Comparison of ENCODE assay signal across 1 cellular context in genomic region chr7:128409435-128410091, GRCh38.
TF ChIP-seq lines count a peak whose summit lies in the region.

Gene IMPDH1 (minus strand): TSS chr7:128409982. CDS start chr7:128409901, 81 bp downstream.

TF ChIP-seq in HepG2, 621 proteins besides CTCF, POLR2A, EP300 and RAD21 (continued from another document and continues in another):
- TF ChIP-seq, protein P1, sequence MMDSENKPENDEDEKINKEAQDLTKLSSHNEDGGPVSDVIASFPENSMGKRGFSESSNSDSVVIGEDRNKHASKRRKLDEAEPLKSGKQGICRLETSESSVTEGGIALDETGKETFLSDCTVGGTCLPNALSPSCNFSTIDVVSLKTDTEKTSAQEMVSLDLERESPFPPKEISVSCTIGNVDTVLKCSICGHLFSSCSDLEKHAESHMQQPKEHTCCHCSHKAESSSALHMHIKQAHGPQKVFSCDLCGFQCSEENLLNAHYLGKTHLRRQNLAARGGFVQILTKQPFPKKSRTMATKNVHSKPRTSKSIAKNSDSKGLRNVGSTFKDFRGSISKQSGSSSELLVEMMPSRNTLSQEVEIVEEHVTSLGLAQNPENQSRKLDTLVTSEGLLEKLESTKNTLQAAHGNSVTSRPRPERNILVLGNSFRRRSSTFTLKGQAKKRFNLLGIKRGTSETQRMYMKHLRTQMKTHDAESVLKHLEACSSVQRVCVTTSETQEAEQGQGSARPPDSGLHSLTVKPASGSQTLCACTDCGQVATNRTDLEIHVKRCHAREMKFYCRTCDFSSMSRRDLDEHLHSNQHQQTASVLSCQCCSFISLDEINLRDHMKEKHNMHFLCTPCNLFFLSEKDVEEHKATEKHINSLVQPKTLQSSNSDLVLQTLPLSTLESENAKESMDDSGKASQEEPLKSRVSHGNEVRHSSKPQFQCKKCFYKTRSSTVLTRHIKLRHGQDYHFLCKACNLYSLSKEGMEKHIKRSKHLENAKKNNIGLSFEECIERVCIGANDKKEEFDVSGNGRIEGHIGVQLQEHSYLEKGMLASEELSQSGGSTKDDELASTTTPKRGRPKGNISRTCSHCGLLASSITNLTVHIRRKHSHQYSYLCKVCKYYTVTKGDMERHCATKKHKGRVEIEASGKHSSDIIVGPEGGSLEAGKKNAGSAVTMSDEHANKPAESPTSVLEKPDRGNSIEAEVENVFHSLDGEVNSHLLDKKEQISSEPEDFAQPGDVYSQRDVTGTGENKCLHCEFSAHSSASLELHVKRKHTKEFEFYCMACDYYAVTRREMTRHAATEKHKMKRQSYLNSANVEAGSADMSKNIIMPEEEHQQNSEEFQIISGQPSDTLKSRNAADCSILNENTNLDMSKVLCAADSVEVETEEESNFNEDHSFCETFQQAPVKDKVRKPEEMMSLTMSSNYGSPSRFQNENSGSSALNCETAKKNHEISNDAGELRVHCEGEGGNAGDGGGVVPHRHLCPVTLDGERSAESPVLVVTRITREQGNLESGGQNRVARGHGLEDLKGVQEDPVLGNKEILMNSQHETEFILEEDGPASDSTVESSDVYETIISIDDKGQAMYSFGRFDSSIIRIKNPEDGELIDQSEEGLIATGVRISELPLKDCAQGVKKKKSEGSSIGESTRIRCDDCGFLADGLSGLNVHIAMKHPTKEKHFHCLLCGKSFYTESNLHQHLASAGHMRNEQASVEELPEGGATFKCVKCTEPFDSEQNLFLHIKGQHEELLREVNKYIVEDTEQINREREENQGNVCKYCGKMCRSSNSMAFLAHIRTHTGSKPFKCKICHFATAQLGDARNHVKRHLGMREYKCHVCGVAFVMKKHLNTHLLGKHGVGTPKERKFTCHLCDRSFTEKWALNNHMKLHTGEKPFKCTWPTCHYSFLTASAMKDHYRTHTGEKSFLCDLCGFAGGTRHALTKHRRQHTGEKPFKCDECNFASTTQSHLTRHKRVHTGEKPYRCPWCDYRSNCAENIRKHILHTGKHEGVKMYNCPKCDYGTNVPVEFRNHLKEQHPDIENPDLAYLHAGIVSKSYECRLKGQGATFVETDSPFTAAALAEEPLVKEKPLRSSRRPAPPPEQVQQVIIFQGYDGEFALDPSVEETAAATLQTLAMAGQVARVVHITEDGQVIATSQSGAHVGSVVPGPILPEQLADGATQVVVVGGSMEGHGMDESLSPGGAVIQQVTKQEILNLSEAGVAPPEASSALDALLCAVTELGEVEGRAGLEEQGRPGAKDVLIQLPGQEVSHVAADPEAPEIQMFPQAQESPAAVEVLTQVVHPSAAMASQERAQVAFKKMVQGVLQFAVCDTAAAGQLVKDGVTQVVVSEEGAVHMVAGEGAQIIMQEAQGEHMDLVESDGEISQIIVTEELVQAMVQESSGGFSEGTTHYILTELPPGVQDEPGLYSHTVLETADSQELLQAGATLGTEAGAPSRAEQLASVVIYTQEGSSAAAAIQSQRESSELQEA (CRISPR knock-in tag; IDR thresholded peaks at IDR 0.05; ENCODE audit: not compliant biosample characterization) = peak; percentile 84
- TF ChIP-seq ZNF570 (CRISPR knock-in tag; IDR thresholded peaks at IDR 0.05; ENCODE audit: borderline replicate concordance) = no peak
- TF ChIP-seq, protein P2, sequence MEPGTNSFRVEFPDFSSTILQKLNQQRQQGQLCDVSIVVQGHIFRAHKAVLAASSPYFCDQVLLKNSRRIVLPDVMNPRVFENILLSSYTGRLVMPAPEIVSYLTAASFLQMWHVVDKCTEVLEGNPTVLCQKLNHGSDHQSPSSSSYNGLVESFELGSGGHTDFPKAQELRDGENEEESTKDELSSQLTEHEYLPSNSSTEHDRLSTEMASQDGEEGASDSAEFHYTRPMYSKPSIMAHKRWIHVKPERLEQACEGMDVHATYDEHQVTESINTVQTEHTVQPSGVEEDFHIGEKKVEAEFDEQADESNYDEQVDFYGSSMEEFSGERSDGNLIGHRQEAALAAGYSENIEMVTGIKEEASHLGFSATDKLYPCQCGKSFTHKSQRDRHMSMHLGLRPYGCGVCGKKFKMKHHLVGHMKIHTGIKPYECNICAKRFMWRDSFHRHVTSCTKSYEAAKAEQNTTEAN (CRISPR knock-in tag; conservative IDR thresholded peaks at IDR 0.05) = peak; percentile 42; the same call in 1 of the 2 replicates
- TF ChIP-seq KLF9 (CRISPR knock-in tag; IDR thresholded peaks at IDR 0.05; ENCODE audit: low read depth) = no peak
- TF ChIP-seq ZFP36L1 (CRISPR knock-in tag; IDR thresholded peaks at IDR 0.05) = no peak
- no peak for TF ChIP-seq ZNF431 (CRISPR knock-in tag; IDR thresholded peaks at IDR 0.05; ENCODE audit: borderline replicate concordance, low read depth)
- TF ChIP-seq ZNF7 (CRISPR knock-in tag; IDR thresholded peaks at IDR 0.05) = no peak
- TF ChIP-seq PCBP1 (IDR thresholded peaks at IDR 0.05; ENCODE audit: borderline replicate concordance, low read depth, low read length) = no peak
- TF ChIP-seq NFKB2 (CRISPR knock-in tag; IDR thresholded peaks at IDR 0.05; ENCODE audit: borderline replicate concordance) = no peak; the same call in 1 of the 2 replicates
- no peak for TF ChIP-seq NPAS2 (CRISPR knock-in tag; IDR thresholded peaks at IDR 0.05; ENCODE audit: borderline replicate concordance)
- no peak for TF ChIP-seq ZBTB7B (CRISPR knock-in tag; IDR thresholded peaks at IDR 0.05)
- no peak for TF ChIP-seq ZNF550 (CRISPR knock-in tag; IDR thresholded peaks at IDR 0.05; ENCODE audit: borderline replicate concordance)
- TF ChIP-seq ZNF768 (CRISPR knock-in tag; IDR thresholded peaks at IDR 0.05) = no peak
- TF ChIP-seq FOXJ3 (CRISPR knock-in tag; IDR thresholded peaks at IDR 0.05; ENCODE audit: borderline replicate concordance) = no peak
- TF ChIP-seq ZKSCAN5 (CRISPR knock-in tag; IDR thresholded peaks at IDR 0.05) = no peak
- TF ChIP-seq CAMTA2 (CRISPR knock-in tag; IDR thresholded peaks at IDR 0.05; ENCODE audit: borderline replicate concordance) = no peak; the same call in 1 of the 2 replicates
- TF ChIP-seq TMF1 (CRISPR knock-in tag; IDR thresholded peaks at IDR 0.05; ENCODE audit: low read depth) = no peak
- no peak for TF ChIP-seq ZBTB3 (CRISPR knock-in tag; IDR thresholded peaks at IDR 0.05; ENCODE audit: borderline replicate concordance, low read depth)
- TF ChIP-seq MBNL3 (CRISPR knock-in tag; conservative IDR thresholded peaks at IDR 0.05) = no peak
- no peak for TF ChIP-seq HNF1A (IDR thresholded peaks at IDR 0.05; ENCODE audit: low read depth)
- no peak for TF ChIP-seq HNF1A (CRISPR knock-in tag; IDR thresholded peaks at IDR 0.05; ENCODE audit: borderline replicate concordance)
- TF ChIP-seq THYN1 (CRISPR knock-in tag; IDR thresholded peaks at IDR 0.05; ENCODE audit: borderline replicate concordance, low read depth) = no peak
- TF ChIP-seq FOSL2 (CRISPR knock-in tag; IDR thresholded peaks at IDR 0.05) = no peak
- no peak for TF ChIP-seq SETDB1 (CRISPR knock-in tag; IDR thresholded peaks at IDR 0.05; ENCODE audit: borderline replicate concordance)
- TF ChIP-seq ZNF562 (CRISPR knock-in tag; IDR thresholded peaks at IDR 0.05; ENCODE audit: borderline replicate concordance) = no peak
- TF ChIP-seq GPN1 (CRISPR knock-in tag; IDR thresholded peaks at IDR 0.05; ENCODE audit: borderline replicate concordance) = no peak
- no peak for TF ChIP-seq ATM (IDR thresholded peaks at IDR 0.05; ENCODE audit: borderline replicate concordance)
- 0 out of 2 replicates have a peak, but pooled peaks have one; percentile 20 for TF ChIP-seq THAP7 (CRISPR knock-in tag; IDR thresholded peaks at IDR 0.05)
- no peak for TF ChIP-seq ZNF326 (CRISPR knock-in tag; IDR thresholded peaks at IDR 0.05; ENCODE audit: borderline replicate concordance)
- peak; percentile 39; the same call in 1 of the 2 replicates for TF ChIP-seq ZBED4 (CRISPR knock-in tag; IDR thresholded peaks at IDR 0.05; ENCODE audit: borderline replicate concordance)
- TF ChIP-seq NFE2L1 (CRISPR knock-in tag; IDR thresholded peaks at IDR 0.05; ENCODE audit: borderline replicate concordance) = no peak
- no peak for TF ChIP-seq ZFYVE20 (CRISPR knock-in tag; IDR thresholded peaks at IDR 0.05; ENCODE audit: borderline replicate concordance, low read depth)
- no peak for TF ChIP-seq BHLHE40 (IDR thresholded peaks at IDR 0.05; ENCODE audit: low read length)
- TF ChIP-seq CBFB (CRISPR knock-in tag; IDR thresholded peaks at IDR 0.05) = no peak
- TF ChIP-seq, protein P3, sequence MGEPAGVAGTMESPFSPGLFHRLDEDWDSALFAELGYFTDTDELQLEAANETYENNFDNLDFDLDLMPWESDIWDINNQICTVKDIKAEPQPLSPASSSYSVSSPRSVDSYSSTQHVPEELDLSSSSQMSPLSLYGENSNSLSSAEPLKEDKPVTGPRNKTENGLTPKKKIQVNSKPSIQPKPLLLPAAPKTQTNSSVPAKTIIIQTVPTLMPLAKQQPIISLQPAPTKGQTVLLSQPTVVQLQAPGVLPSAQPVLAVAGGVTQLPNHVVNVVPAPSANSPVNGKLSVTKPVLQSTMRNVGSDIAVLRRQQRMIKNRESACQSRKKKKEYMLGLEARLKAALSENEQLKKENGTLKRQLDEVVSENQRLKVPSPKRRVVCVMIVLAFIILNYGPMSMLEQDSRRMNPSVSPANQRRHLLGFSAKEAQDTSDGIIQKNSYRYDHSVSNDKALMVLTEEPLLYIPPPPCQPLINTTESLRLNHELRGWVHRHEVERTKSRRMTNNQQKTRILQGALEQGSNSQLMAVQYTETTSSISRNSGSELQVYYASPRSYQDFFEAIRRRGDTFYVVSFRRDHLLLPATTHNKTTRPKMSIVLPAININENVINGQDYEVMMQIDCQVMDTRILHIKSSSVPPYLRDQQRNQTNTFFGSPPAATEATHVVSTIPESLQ (CRISPR knock-in tag; conservative IDR thresholded peaks at IDR 0.05) = no peak
- no peak for TF ChIP-seq IRX3 (CRISPR knock-in tag; IDR thresholded peaks at IDR 0.05; ENCODE audit: borderline replicate concordance, low read depth)
- peak; percentile 55; the same call in 1 of the 2 replicates for TF ChIP-seq KDM2A (CRISPR knock-in tag; IDR thresholded peaks at IDR 0.05; ENCODE audit: borderline replicate concordance, low read depth)
- TF ChIP-seq GZF1 (CRISPR knock-in tag; IDR thresholded peaks at IDR 0.05) = no peak
- TF ChIP-seq MEF2D (CRISPR knock-in tag; IDR thresholded peaks at IDR 0.05) = no peak
- TF ChIP-seq AGO1 (IDR thresholded peaks at IDR 0.05; ENCODE audit: low read depth, low read length, poor library complexity, severe bottlenecking) = no peak
- TF ChIP-seq KAT2B (IDR thresholded peaks at IDR 0.05; ENCODE audit: borderline replicate concordance, low read depth, low read length) = no peak
- TF ChIP-seq BRF2 (CRISPR knock-in tag; IDR thresholded peaks at IDR 0.05) = no peak
